In the genomic region with DNA sequence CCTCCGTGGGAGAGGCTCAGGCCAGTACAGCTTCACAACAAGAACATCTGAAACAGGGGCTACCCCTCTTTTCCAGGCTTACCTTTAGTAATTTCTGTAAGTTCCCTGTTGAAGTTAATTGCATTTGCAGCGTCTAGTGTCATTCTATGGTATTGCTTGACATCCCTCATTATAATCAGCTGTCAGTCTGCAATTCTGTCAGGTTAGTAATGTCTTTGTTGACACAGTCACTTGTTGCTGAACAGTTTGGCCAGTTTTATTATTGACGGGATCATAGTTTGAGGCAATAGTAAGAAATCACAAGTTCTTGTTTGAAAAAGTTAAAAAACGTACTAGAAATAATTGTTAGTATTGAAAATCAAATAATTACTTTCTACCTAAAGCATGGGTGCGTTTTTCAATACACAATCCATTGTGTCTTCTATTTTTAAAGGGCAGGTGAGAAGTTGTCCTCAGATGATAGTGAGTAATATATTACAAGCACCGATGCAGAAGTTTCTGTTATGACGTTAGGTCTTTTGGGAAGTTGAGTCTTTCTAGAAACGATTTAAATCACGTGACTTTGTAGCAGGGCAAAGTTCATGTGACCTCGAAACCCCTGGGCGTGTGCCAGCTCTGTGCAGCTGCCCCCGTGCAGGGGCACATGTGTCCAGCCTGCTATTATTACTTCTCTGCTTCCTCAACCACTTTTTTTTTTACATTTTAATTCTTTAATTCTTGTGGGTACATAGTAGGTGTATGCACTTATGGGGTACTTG, we compare ENCODE assay signal across 24 cellular contexts. TPM values are rescaled to one million over a fixed set of nuclear protein-coding genes. Genes with fewer than 3 reads are reported as not detected.
DNase-seq lines count a peak whose midpoint lies in the region; ATAC-seq, FAIRE-seq and TF ChIP-seq lines count a peak whose summit lies in the region.
"Had no signal": no experiment of that assay in that cellular context is flagged by ENCODE, and none has a peak within 500 bp of the region (broad histone marks: within the 10 kb centered on the region; RNA-seq: fewer than 3 reads in every experiment).

No MANE protein-coding gene starts in this region.

- H3K9me3 ChIP-seq in IMR-90 (ENCODE audit: control insufficient read depth, insufficient read depth, low read length) (peaks cover 10% of the 10 kb centered on the region), HepG2 (ENCODE audit: low read length) (no peaks in the 10 kb centered on the region; the same call in 1 of the 2 replicates)
- H3K9me3 ChIP-seq: SK-N-SH had no signal

- no peak for TF ChIP-seq EP300 in HepG2 (IDR thresholded peaks at IDR 0.05; ENCODE audit: low read depth in 2 of 2, low read length in 2 of 2)
- TF ChIP-seq EP300 in HepG2 (CRISPR knock-in tag; IDR thresholded peaks at IDR 0.05; ENCODE audit: borderline replicate concordance), result no peak

- no peak overlapping the region for H3K23ac ChIP-seq in IMR-90 (ENCODE audit: low read depth, low read length)

- DNase-seq in CD14-positive monocyte (ENCODE audit: low spot score), result peak; percentile 60
- no peak for DNase-seq in IMR-90
- peak; percentile 25 for DNase-seq in RPMI8226
- DNase-seq in HepG2 (ENCODE audit: low spot score), result no peak
- no peak for DNase-seq in hepatic stellate cell (ENCODE audit: low spot score)
- no peak for DNase-seq in Calu3
- DNase-seq: DND-41, HCEC 1CT, Karpas-422, NCI-H1092, NCI-H1436, NCI-H2029, NCI-H345, NCI-H524, PC-3, SIG-M5, SK-N-SH had no signal

- no peak for TF ChIP-seq RAD21 in IMR-90 (IDR thresholded peaks at IDR 0.05; ENCODE audit: low read length)
- TF ChIP-seq RAD21 in HepG2 (CRISPR knock-in tag; IDR thresholded peaks at IDR 0.05), result no peak

- H2BK5ac ChIP-seq in IMR-90 (ENCODE audit: low read depth, low read length, poor library complexity, severe bottlenecking), result no peak overlapping the region

- H3K4me1 ChIP-seq in IMR-90 (ENCODE audit: control insufficient read depth, insufficient read depth, low read length), result no peaks in the 10 kb centered on the region; the same call in 1 of the 2 replicates
- no peaks in the 10 kb centered on the region for H3K4me1 ChIP-seq in HepG2 (ENCODE audit: insufficient read depth, low read length)

- no peaks in the 10 kb centered on the region for H3K79me1 ChIP-seq in IMR-90 (ENCODE audit: low read depth in 1 of 2, low read length in 2 of 2)

- no peak for FAIRE-seq in HepG2 (lab: Jason Lieb, UNC)
- FAIRE-seq: A204.1, GM12892, HTR-8/SVneo had no signal

- BruUV-seq in IMR-90 (replicated peaks; lab: Mats Ljungman, UMichigan) (no TSS peak), HepG2 (replicated peaks; lab: Mats Ljungman, UMichigan) (no TSS peak), Calu3 (replicated peaks; lab: Mats Ljungman, UMichigan) (no TSS peak)

- H2AK5ac ChIP-seq in IMR-90 (ENCODE audit: low read depth, low read length), result no peak overlapping the region

- ATAC-seq in IMR-90 (ENCODE audit: low read depth) (no peak), HepG2 (no peak), GM21526 (IDR thresholded peaks at IDR 0.05; ENCODE audit: low FRiP score, unreplicated experiment) (no peak)
- ATAC-seq: GM23338, PC-3 had no signal

- TF ChIP-seq POLR2A in IMR-90 (IDR thresholded peaks at IDR 0.05; ENCODE audit: low read depth, low read length) (no peak), HepG2 (IDR thresholded peaks at IDR 0.05; ENCODE audit: insufficient read depth in 1 of 2, low read depth in 2 of 2, low read length in 2 of 2) (no peak)

- H2BK20ac ChIP-seq in IMR-90 (ENCODE audit: low read depth, low read length), result no peak overlapping the region

- H3K36me3 Mint-ChIP-seq in CD14-positive monocyte, result peaks cover 0 to 2% of the 10 kb centered on the region in 2 donors
- H3K36me3 Mint-ChIP-seq in Calu3 (ENCODE audit: insufficient read depth, unreplicated experiment), result no peaks in the 10 kb centered on the region
- H3K36me3 Mint-ChIP-seq: IgD-negative memory B cell had no signal

- peaks cover 0 to 10% (median 0%) of the 10 kb centered on the region in 3 donors for H3K27me3 Mint-ChIP-seq in CD14-positive monocyte (ENCODE audit: low read depth in 3 of 3)
- H3K27me3 Mint-ChIP-seq in Calu3 (ENCODE audit: unreplicated experiment), result no peaks in the 10 kb centered on the region

- no peak overlapping the region for H3K4me3 ChIP-seq in IMR-90 (ENCODE audit: insufficient read depth, low read depth, low read length)
- no peak overlapping the region for H3K4me3 ChIP-seq in HepG2 (replicated peaks in 1 of 3; ENCODE audit: insufficient read depth in 1 of 3, low read depth in 2 of 3, low read length in 3 of 3)
- H3K4me3 ChIP-seq: GM23338 had no signal

- in situ Hi-C loops in IMR-90 (cut with MboI; ENCODE audit: low sequenced_read_pairs), result no loop called here
- in situ Hi-C loops in HepG2 (cut with HindIII; ENCODE audit: extremely low pct_ligation_motif_present, low pct_unique_long_range_greater_than_20kb), result no loop called here

- no peaks in the 10 kb centered on the region for H3K79me2 ChIP-seq in HepG2 (ENCODE audit: insufficient read depth, low read length)

- peaks cover 10% of the 10 kb centered on the region; the same call in 1 of the 2 replicates for H3K27me3 ChIP-seq in IMR-90 (ENCODE audit: control insufficient read depth, insufficient read depth, low read length)
- peaks cover 0 to 5% of the 10 kb centered on the region in 2 experiments; a peak in 1 of 5 replicates for H3K27me3 ChIP-seq in HepG2 (ENCODE audit: control insufficient read depth in 1 of 2, insufficient read depth in 2 of 2, low read length in 2 of 2)

- H3K27ac ChIP-seq in IMR-90 (ENCODE audit: insufficient read depth, low read length), result no peak overlapping the region
- no peak overlapping the region for H3K27ac ChIP-seq in HepG2 (ENCODE audit: extremely low read length, insufficient read depth, low read length)
- H3K27ac ChIP-seq: C4-2B had no signal

- no peak overlapping the region for H4K5ac ChIP-seq in IMR-90 (ENCODE audit: low read depth, low read length)

- H4K8ac ChIP-seq in IMR-90 (ENCODE audit: low read depth in 2 of 2, low read length in 2 of 2), result no peak overlapping the region

- H3K4me2 ChIP-seq in IMR-90 (ENCODE audit: low read depth, low read length) (no peak overlapping the region), HepG2 (ENCODE audit: low read depth, low read length) (no peak overlapping the region)
- H3K4me2 ChIP-seq: GM23338, SK-N-SH had no signal

- H3K18ac ChIP-seq in IMR-90 (ENCODE audit: low read depth, low read length), result no peak overlapping the region

- H3K4me3 Mint-ChIP-seq in CD14-positive monocyte (no peak overlapping the region), Calu3 (ENCODE audit: low read depth, unreplicated experiment) (no peak overlapping the region)
- H3K4me3 Mint-ChIP-seq: GM23338, IgD-negative memory B cell had no signal

- no peaks in the 10 kb centered on the region for H3K9me1 ChIP-seq in IMR-90 (ENCODE audit: insufficient read depth, low read length)

- WGBS in IMR-90 (ENCODE audit: extremely low coverage in 2 of 2, insufficient read length in 1 of 2), 2 experiments, result no CpG with 5 or more reads among the region's 12 CpGs
- WGBS in HepG2 (ENCODE audit: low lambda C conversion rate), result 1% methylated on average over 12 of the region's 12 CpGs

- no peak overlapping the region for H3K9ac ChIP-seq in IMR-90 (ENCODE audit: low read depth, low read length)
- no peak overlapping the region for H3K9ac ChIP-seq in HepG2 (ENCODE audit: insufficient read depth, low read depth, low read length)
- H3K9ac ChIP-seq: SK-N-SH had no signal

- peaks cover 10 to 22% (median 15%) of the 10 kb centered on the region in 7 donors for H3K9me3 Mint-ChIP-seq in CD14-positive monocyte
- H3K9me3 Mint-ChIP-seq in Calu3 (ENCODE audit: low read depth, unreplicated experiment), result no peaks in the 10 kb centered on the region

- intact Hi-C loops in CD14-positive monocyte (cut with micrococcal nuclease), result loop anchor here in 1 of 2 donors (5.0 kb wide), 2 partner anchors 35 to 50 kb away; a partner anchor contains a TSS
- intact Hi-C loops in IMR-90 (cut with micrococcal nuclease), result no loop called here
- intact Hi-C loops in HepG2 (cut with micrococcal nuclease; ENCODE audit: unreplicated experiment), result no loop called here
- intact Hi-C loops in Calu3 (cut with micrococcal nuclease; ENCODE audit: unreplicated experiment), result loop anchor here (2.0 kb wide), 1 partner anchor 43 kb away; no protein-coding TSS in a partner anchor

- no peak overlapping the region for H2BK120ac ChIP-seq in IMR-90 (ENCODE audit: low read depth, low read length)

- no peaks in the 10 kb centered on the region for H3K36me3 ChIP-seq in IMR-90 (ENCODE audit: control insufficient read depth, insufficient read depth, low read length)
- H3K36me3 ChIP-seq in HepG2 (replicated peaks in 1 of 2; ENCODE audit: control insufficient read depth in 1 of 2, insufficient read depth in 2 of 2, low read length in 2 of 2), result no peaks in the 10 kb centered on the region

- H2AFZ ChIP-seq in IMR-90 (replicated peaks; ENCODE audit: low read length, poor library complexity), result peak overlapping the region; percentile 41
- H2AFZ ChIP-seq in HepG2 (ENCODE audit: low read length), result no peak overlapping the region
- H2AFZ ChIP-seq: GM23338 had no signal

- H4K91ac ChIP-seq in IMR-90 (ENCODE audit: insufficient read depth, low read depth, low read length), result no peak overlapping the region

- POLR2A ChIA-PET in IMR-90 (lab: Charles Lee; ENCODE audit: unreplicated experiment), result no interaction called here
- POLR2A ChIA-PET in HepG2 (lab: Yijun Ruan, JAX), result no interaction called here

- H3K27ac Mint-ChIP-seq in CD14-positive monocyte, result peak overlapping the region in 1 of 7 donors; percentile 35
- no peak overlapping the region for H3K27ac Mint-ChIP-seq in Calu3 (ENCODE audit: unreplicated experiment)
- H3K27ac Mint-ChIP-seq: GM23338, IgD-negative memory B cell had no signal

- H3K4me1 Mint-ChIP-seq in CD14-positive monocyte (peaks cover 17% of the 10 kb centered on the region), Calu3 (ENCODE audit: low read depth, unreplicated experiment) (peaks cover 9% of the 10 kb centered on the region)
- H3K4me1 Mint-ChIP-seq: GM23338, IgD-negative memory B cell had no signal

- H2AK9ac ChIP-seq in IMR-90 (replicated peaks; ENCODE audit: low read depth, low read length, poor library complexity), result no peak overlapping the region

- no peak overlapping the region for H3K14ac ChIP-seq in IMR-90 (replicated peaks; ENCODE audit: low read depth, low read length)

- CTCF ChIA-PET in IMR-90 (lab: Yijun Ruan, JAX) (interaction anchor here (0.6 kb wide), 1 partner anchor 9 kb away, joined by 3 read pairs; no protein-coding TSS in a partner anchor), HepG2 (lab: Yijun Ruan, JAX; ENCODE audit: low intra/inter-chr PET ratio, low total read pairs) (no interaction called here), Calu3 (lab: Charles Lee) (interaction anchor here (0.6 kb wide), 1 partner anchor 881 kb away, joined by 3 read pairs; no protein-coding TSS in a partner anchor)

- no peak overlapping the region for H3K56ac ChIP-seq in IMR-90 (ENCODE audit: extremely low read depth, insufficient read depth, low read length)

- no peaks in the 10 kb centered on the region for H4K20me1 ChIP-seq in IMR-90 (ENCODE audit: insufficient read depth, low read length)
- no peaks in the 10 kb centered on the region for H4K20me1 ChIP-seq in HepG2 (ENCODE audit: insufficient read depth, low read length)

- dilution Hi-C loops in IMR-90 (cut with HindIII; ENCODE audit: low sequenced_read_pairs, unreplicated experiment), result no loop called here

- no peak overlapping the region for H2BK15ac ChIP-seq in IMR-90 (ENCODE audit: low read depth, low read length)

- no peak overlapping the region for H3K4ac ChIP-seq in IMR-90 (ENCODE audit: low read depth, low read length)

- TF ChIP-seq CTCF in CD14-positive monocyte (IDR thresholded peaks at IDR 0.05) (no peak), IMR-90 (conservative IDR thresholded peaks at IDR 0.05; ENCODE audit: low read depth, low read length) (no peak), HepG2 (CRISPR knock-in tag; IDR thresholded peaks at IDR 0.05) (no peak), Calu3 (IDR thresholded peaks at IDR 0.05; ENCODE audit: unreplicated experiment) (no peak)

RNA-seq across cellular contexts. Expression of a gene that starts 49.5 kb away (rescaled TPM):
- polyA plus RNA-seq in CD14-positive monocyte, result 10 to 100 TPM; 50.4 to 81.0 TPM
- total RNA-seq in IMR-90 (2012; rRNA removed), result 0.90 and 1.4 TPM in 2 replicates
- polyA plus RNA-seq in IMR-90 (2012; rRNA removed), result 0.72 and 0.75 TPM in 2 replicates
- 0.52 and 0.82 TPM in 2 replicates for polyA plus RNA-seq in IMR-90 (2012; cell fraction: cytosol; rRNA removed)
- 1.2 and 2.2 TPM in 2 replicates for polyA plus RNA-seq in IMR-90 (2012; cell fraction: nucleus; rRNA removed; ENCODE audit: low replicate concordance)
- 5.0 TPM in 2 replicates for total RNA-seq in HepG2 (2016; rRNA removed; fragmentation: Illumina TruSeq; extraction: Trizol)
- total RNA-seq in HepG2 (2016; cell fraction: cytosol; rRNA removed; fragmentation: Illumina TruSeq; extraction: Trizol; ENCODE audit: low read depth), result 1.4 and 1.7 TPM in 2 replicates
- total RNA-seq in HepG2 (2016; cell fraction: insoluble cytoplasmic fraction; rRNA removed; fragmentation: Illumina TruSeq; extraction: Trizol), result 4.7 TPM in 2 replicates
- 1.8 and 2.3 TPM in 2 replicates for total RNA-seq in HepG2 (2016; cell fraction: membrane; rRNA removed; fragmentation: Illumina TruSeq; extraction: Trizol)
- total RNA-seq in HepG2 (2016; cell fraction: nucleus; rRNA removed; fragmentation: Illumina TruSeq; extraction: Trizol), result 5.1 and 6.2 TPM in 2 replicates
- 8.5 and 10.9 TPM in 2 replicates for polyA plus RNA-seq in HepG2 (2011; rRNA removed)
- polyA plus RNA-seq in HepG2 (2011; cell fraction: cytosol; rRNA removed), result 5.1 and 8.0 TPM in 2 replicates
- polyA plus RNA-seq in HepG2 (2011; cell fraction: nucleus; rRNA removed), result 14.4 and 16.4 TPM in 2 replicates
- 10.8 and 11.5 TPM in 2 replicates for polyA plus RNA-seq in HepG2 (2012)
- 0.49 and 0.51 TPM in 2 replicates for polyA plus RNA-seq in HepG2 (2016; cell fraction: cytosol; fragmentation: Illumina TruSeq; extraction: Trizol; ENCODE audit: low read depth)
- 4.2 and 4.7 TPM in 2 replicates for polyA plus RNA-seq in HepG2 (2016; cell fraction: insoluble cytoplasmic fraction; fragmentation: Illumina TruSeq; extraction: Trizol; ENCODE audit: low read depth)
- polyA plus RNA-seq in HepG2 (2016; cell fraction: membrane; fragmentation: Illumina TruSeq; extraction: Trizol; ENCODE audit: low read depth), result 1.0 and 1.1 TPM in 2 replicates
- polyA plus RNA-seq in HepG2 (2016; cell fraction: nucleus; fragmentation: Illumina TruSeq; extraction: Trizol; ENCODE audit: insufficient read depth, low read depth), result 4.4 and 5.6 TPM in 2 replicates
- polyA minus RNA-seq in HepG2 (2011; rRNA and poly(A)+ RNA removed; ENCODE audit: low replicate concordance), result 10.6 and 20.4 TPM in 2 replicates
- 7.3 and 8.8 TPM in 2 replicates for polyA minus RNA-seq in HepG2 (2011; cell fraction: cytosol; rRNA and poly(A)+ RNA removed)
- polyA minus RNA-seq in HepG2 (2011; cell fraction: nucleus; rRNA and poly(A)+ RNA removed), result 19.0 and 19.6 TPM in 2 replicates
- total RNA-seq in Calu3 (2022), result 221 and 257 TPM in 2 replicates

Comparison
In these comparisons a context has a peak if more than half of its experiments do, and no peak if none do; other contexts are left out.
1. DNase-seq: peak in CD14-positive monocyte (single experiment) and RPMI8226 (single experiment); none in IMR-90 (single experiment), HepG2 (single experiment), hepatic stellate cell (single experiment) and Calu3 (single experiment).
2. RNA of a gene that starts 49.5 kb away (total RNA-seq): 221 to 257 TPM in Calu3; 1.4 to 6.2 TPM in HepG2 and 0.90 to 1.4 TPM in IMR-90; every median in the first group is over 10 times any median in the second.